ENCODE assay signal across 34 cellular contexts in the genomic region with DNA sequence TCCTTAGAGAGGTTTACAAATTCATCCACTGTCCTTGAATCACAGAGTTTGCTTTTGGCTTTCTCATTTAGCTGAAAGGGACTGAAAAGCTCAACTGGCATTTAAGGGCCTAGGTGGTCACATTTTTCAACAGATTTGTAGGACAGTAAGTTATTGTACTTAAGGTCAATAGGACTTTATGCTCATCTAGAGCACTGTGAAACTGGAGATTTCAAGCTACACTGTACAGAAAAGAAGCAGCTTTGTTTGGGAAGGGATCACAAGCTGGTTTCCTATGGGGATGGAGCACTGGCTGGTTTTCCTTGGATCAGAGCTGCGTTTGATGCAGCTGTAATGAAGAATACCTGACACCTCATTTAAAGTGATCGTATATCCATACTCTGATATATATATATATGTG.
"Had no signal": no experiment of that assay in that cellular context is flagged by ENCODE, and none has a peak within 500 bp of the region (broad histone marks: within the 10 kb centered on the region; RNA-seq: fewer than 3 reads in every experiment).

No MANE protein-coding gene starts in this region.

- H3K27ac ChIP-seq: KMS-11 had no signal

- DNase-seq: Karpas-422, Kasumi-1, MG63, MM.1S, MV-4-11, NCI-H1048, NCI-H1092, NCI-H1092 treated with DMSO at 0.1 percent for 48 hours, NCI-H1105, NCI-H1105 treated with DMSO at 0.1 percent for 48 hours, NCI-H1417, NCI-H1417 treated with DMSO at 0.1 percent for 48 hours, NCI-H1436, NCI-H1436 treated with DMSO at 0.1 percent for 48 hours, NCI-H146, NCI-H1694, NCI-H1694 treated with DMSO at 0.1 percent for 48 hours, NCI-H187, NCI-H187 treated with DMSO at 0.1 percent for 48 hours, NCI-H1930, NCI-H2029, NCI-H2029 treated with DMSO at 0.1 percent for 48 hours, NCI-H2081, NCI-H2107, NCI-H2171, NCI-H2171 treated with DMSO at 0.1 percent for 48 hours, NCI-H2227 treated with DMSO at 0.1 percent for 48 hours, NCI-H226, NCI-H345, NCI-H446, NCI-H446 treated with DMSO at 0.1 percent for 48 hours, NCI-H510A, NCI-H510A treated with DMSO at 0.1 percent for 48 hours had no signal

- H3K4me3 ChIP-seq: MG63 had no signal

- H3K36me3 ChIP-seq: MG63 had no signal

- H3K9ac ChIP-seq: KMS-11 had no signal

- H3K9me3 ChIP-seq: MG63 had no signal

- H3K4me2 ChIP-seq: KMS-11 had no signal

- H3K27me3 ChIP-seq: MG63 had no signal
